In the genomic region with DNA sequence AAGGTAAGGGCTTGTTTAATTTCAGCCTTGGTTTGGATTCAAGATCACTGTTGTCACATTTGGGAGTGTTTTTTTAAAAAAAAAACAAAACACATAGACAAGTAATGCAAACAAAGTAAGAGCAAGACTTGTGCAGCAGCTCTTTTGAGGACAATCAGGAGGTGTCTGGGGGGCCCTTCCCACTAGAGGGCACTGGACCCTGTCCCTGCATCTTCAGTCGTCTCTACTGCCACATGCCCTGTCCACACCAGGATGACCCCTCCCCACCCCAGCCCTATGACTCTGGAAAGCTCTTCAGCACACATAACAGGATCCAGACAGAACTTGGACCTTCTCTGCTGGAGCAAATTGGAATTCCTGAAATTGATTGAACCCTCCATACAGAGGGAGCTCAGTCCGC, we compare ENCODE assay signal across 7 cellular contexts.
A peak's percentile ranks its signal among the peaks of the same experiment; 100 is the strongest.
DNase-seq lines count a peak whose midpoint lies in the region; ATAC-seq, FAIRE-seq and TF ChIP-seq lines count a peak whose summit lies in the region.

No MANE protein-coding gene starts in this region.

- FAIRE-seq in frontal cortex (lab: Jason Lieb, UNC) = no peak

- H3K9me3 ChIP-seq in gastrocnemius medialis = no peaks in the 10 kb centered on the region

- no peaks in the 10 kb centered on the region for H3K36me3 ChIP-seq in gastrocnemius medialis

- DNase-seq in GM03348 (ENCODE audit: low spot score) (peak; percentile 42), HEK293T (ENCODE audit: extremely low spot score) (peak; percentile 53), frontal cortex (ENCODE audit: low spot score in 2 of 2) (peak; percentile 4 to 16), gastrocnemius medialis (peak in 1 of 2 donors; percentile 30), NCI-H187 treated with DMSO at 0.1 percent for 48 hours (lab: John Stamatoyannopoulos, UW) (no peak), NK-92 (lab: John Stamatoyannopoulos, UW; ENCODE audit: unreplicated experiment) (no peak)
- no peak for DNase-seq in T-helper 2 cell treated with Interferon-gamma antibody and Interleukin-4, amounts not matched to agents 5 μg/mL and 100 μg/mL, for 36 hours (ENCODE audit: low spot score)

- no peak overlapping the region for H3K27ac ChIP-seq in gastrocnemius medialis

- H3K27me3 ChIP-seq in gastrocnemius medialis = no peaks in the 10 kb centered on the region

- peak in 1 of 2 donors; percentile 42 for ATAC-seq in gastrocnemius medialis

- peaks cover 3% of the 10 kb centered on the region for H3K36me3 Mint-ChIP-seq in T-helper 2 cell treated with Interferon-gamma antibody and Interleukin-4, amounts not matched to agents 5 μg/mL and 100 μg/mL, for 36 hours (ENCODE audit: low read depth)

- intact Hi-C loops in gastrocnemius medialis (cut with DNase I; ENCODE audit: low total_unique reads) = loop anchor here (1.0 to 2.0 kb wide), 2 partner anchors 71 to 395 kb away; a partner anchor contains a TSS

- TF ChIP-seq POLR2A in gastrocnemius medialis (IDR thresholded peaks at IDR 0.05) = no peak

- in situ Hi-C loops in gastrocnemius medialis (cut with MboI; ENCODE audit: low sequenced_read_pairs in 4 of 4) = no loop called here

- peak overlapping the region; percentile 78 for H3K27ac Mint-ChIP-seq in T-helper 2 cell treated with Interferon-gamma antibody and Interleukin-4, amounts not matched to agents 5 μg/mL and 100 μg/mL, for 36 hours

- no peak overlapping the region for H3K4me3 ChIP-seq in gastrocnemius medialis

- peaks cover 6% of the 10 kb centered on the region for H3K27me3 Mint-ChIP-seq in T-helper 2 cell treated with Interferon-gamma antibody and Interleukin-4, amounts not matched to agents 5 μg/mL and 100 μg/mL, for 36 hours (ENCODE audit: low read depth)

- no peaks in the 10 kb centered on the region for H3K4me1 ChIP-seq in gastrocnemius medialis

- no peaks in the 10 kb centered on the region for H3K9me3 Mint-ChIP-seq in T-helper 2 cell treated with Interferon-gamma antibody and Interleukin-4, amounts not matched to agents 5 μg/mL and 100 μg/mL, for 36 hours

- H3K4me3 Mint-ChIP-seq in T-helper 2 cell treated with Interferon-gamma antibody and Interleukin-4, amounts not matched to agents 5 μg/mL and 100 μg/mL, for 36 hours = no peak overlapping the region

- POLR2A ChIA-PET in HEK293T (lab: Yijun Ruan, JAX) = no interaction called here

- CTCF ChIA-PET in HEK293T (lab: Yijun Ruan, JAX) = interaction anchor here (0.6 to 1.6 kb wide), 6 partner anchors 14 to 1515 kb away, joined by 3 to 7 read pairs (median 3); no protein-coding TSS in a partner anchor

- peaks cover 36% of the 10 kb centered on the region for H3K4me1 Mint-ChIP-seq in T-helper 2 cell treated with Interferon-gamma antibody and Interleukin-4, amounts not matched to agents 5 μg/mL and 100 μg/mL, for 36 hours (ENCODE audit: low read depth)

- TF ChIP-seq CTCF in gastrocnemius medialis (IDR thresholded peaks at IDR 0.05 in 4 of 5, conservative IDR thresholded peaks at IDR 0.05 in 1 of 5) = peak; percentile 18 to 63 (median 49)

TF ChIP-seq in HEK293T, 16 proteins besides CTCF, POLR2A, EP300 and RAD21:
- TF ChIP-seq NFRKB (IDR thresholded peaks at IDR 0.05) = no peak
- TF ChIP-seq FOXA1 (IDR thresholded peaks at IDR 0.05) = no peak
- TF ChIP-seq LEF1 (IDR thresholded peaks at IDR 0.05; ENCODE audit: borderline replicate concordance) = no peak
- no peak for TF ChIP-seq TARDBP (IDR thresholded peaks at IDR 0.05)
- no peak for TF ChIP-seq ARNT (IDR thresholded peaks at IDR 0.05)

Comparison
In these comparisons a context has a peak if more than half of its experiments do, and no peak if none do; other contexts are left out.
1. DNase-seq: peak in GM03348 (single experiment), HEK293T (single experiment) and frontal cortex (2 of 2); none in T-helper 2 cell treated with Interferon-gamma antibody and Interleukin-4, amounts not matched to agents 5 μg/mL and 100 μg/mL, for 36 hours (single experiment), NCI-H187 treated with DMSO at 0.1 percent for 48 hours (single experiment) and NK-92 (single experiment).